15 cellular contexts compared by ENCODE assay signal in the genomic region with DNA sequence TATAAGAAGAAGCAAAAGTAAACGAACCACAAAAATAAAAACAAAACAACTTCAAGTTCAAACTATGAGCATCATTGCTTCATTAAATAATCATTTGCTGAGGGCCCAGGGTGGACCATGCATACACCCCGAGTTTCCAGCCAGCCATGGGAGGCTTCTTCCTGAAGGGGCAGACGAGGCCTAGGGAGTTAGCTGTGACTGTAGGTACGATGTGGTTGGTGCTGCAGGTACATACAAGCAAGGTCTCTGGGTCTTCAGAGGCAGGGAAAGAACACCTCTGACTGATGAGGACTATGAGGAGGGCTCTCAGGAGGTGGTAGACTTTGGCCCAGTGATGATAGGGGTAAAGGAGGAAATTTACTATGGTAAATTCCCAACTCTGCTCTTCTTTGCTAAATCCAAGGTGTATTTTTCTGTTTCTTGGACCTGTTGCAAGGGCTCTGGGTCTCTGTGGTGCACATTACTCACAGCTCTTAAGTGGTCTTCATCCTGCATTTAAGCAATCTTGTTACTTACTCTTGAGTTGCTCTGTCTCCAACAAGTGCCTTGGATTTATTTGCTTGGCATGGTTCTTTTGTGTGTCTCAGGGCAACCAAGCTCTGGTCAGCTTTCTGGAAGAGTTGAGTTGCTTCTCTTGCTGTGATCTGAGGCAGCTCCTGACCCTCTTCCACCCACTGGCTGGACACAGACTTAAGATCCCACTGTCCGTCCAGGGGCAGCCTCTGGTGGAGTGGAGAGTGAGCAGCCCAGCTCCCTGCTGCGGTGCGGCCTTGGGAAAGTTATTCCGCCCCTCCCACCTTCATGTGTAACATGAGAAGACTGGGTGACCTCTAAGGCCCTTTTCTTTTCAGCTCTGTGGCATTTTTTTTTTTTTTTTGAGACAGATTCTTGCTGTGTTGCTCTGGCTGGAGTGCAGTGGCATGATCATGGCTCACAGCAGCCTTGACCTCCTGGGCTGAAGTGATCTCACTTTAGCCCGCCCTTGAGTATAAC. TPM values are rescaled to one million over a fixed set of nuclear protein-coding genes. Genes with fewer than 3 reads are reported as not detected.
DNase-seq lines count a peak whose midpoint lies in the region; ATAC-seq, FAIRE-seq and TF ChIP-seq lines count a peak whose summit lies in the region.
"Had no signal": no experiment of that assay in that cellular context is flagged by ENCODE, and none has a peak within 500 bp of the region (broad histone marks: within the 10 kb centered on the region; RNA-seq: fewer than 3 reads in every experiment).

No MANE protein-coding gene starts in this region.

- no peak for FAIRE-seq in small intestine (lab: Jason Lieb, UNC)

- no peaks in the 10 kb centered on the region for H3K27me3 ChIP-seq in cardiac muscle cell
- H3K27me3 ChIP-seq in heart right ventricle: no peaks in the 10 kb centered on the region
- no peaks in the 10 kb centered on the region for H3K27me3 ChIP-seq in lung (ENCODE audit: control insufficient read depth, insufficient read depth)
- H3K27me3 ChIP-seq in upper lobe of right lung: no peaks in the 10 kb centered on the region
- H3K27me3 ChIP-seq in small intestine (ENCODE audit: control insufficient read depth in 2 of 2, insufficient read depth in 2 of 2, low read length in 2 of 2): no peaks in the 10 kb centered on the region
- H3K27me3 ChIP-seq: Peyer's patch had no signal

- intact Hi-C loops in heart right ventricle (cut with DNase I): no loop called here
- intact Hi-C loops in upper lobe of right lung (cut with DNase I): no loop called here

- TF ChIP-seq CTCF in cardiac muscle cell (IDR thresholded peaks at IDR 0.05; ENCODE audit: low read depth, low read length) (no peak), heart right ventricle (IDR thresholded peaks at IDR 0.05) (no peak), cardiac fibroblast (IDR thresholded peaks at IDR 0.05; ENCODE audit: low read depth, low read length) (no peak), lung (IDR thresholded peaks at IDR 0.05; ENCODE audit: control extremely low read depth, extremely low read depth) (no peak), upper lobe of right lung (IDR thresholded peaks at IDR 0.05) (no peak)

- H3K4me3 ChIP-seq in cardiac muscle cell (no peak overlapping the region), heart right ventricle (no peak overlapping the region), cardiac fibroblast (replicated peaks in 1 of 2; ENCODE audit: low read depth in 2 of 2, low read length in 2 of 2) (no peak overlapping the region), lung (no peak overlapping the region), upper lobe of right lung (no peak overlapping the region), small intestine (ENCODE audit: low read depth in 1 of 2, low read length in 2 of 2) (no peak overlapping the region)
- H3K4me3 ChIP-seq: coronary artery, Peyer's patch had no signal

- WGBS in heart right ventricle, 2 donors: 72 to 84% methylated on average over 9 of the region's 9 CpGs
- WGBS in lung, 2 donors: 69 to 74% methylated on average over 9 of the region's 9 CpGs
- 75 to 84% (median 75%) methylated on average over 9 of the region's 9 CpGs for WGBS in small intestine, 3 donors

- no peaks in the 10 kb centered on the region for H3K4me1 ChIP-seq in cardiac muscle cell (ENCODE audit: low read depth)
- H3K4me1 ChIP-seq in heart right ventricle: no peaks in the 10 kb centered on the region
- H3K4me1 ChIP-seq in lung (ENCODE audit: control insufficient read depth in 2 of 2, insufficient read depth in 2 of 2, low read length in 2 of 2): peaks cover 0 to 9% of the 10 kb centered on the region in 2 donors
- H3K4me1 ChIP-seq in upper lobe of right lung: peaks cover 4% of the 10 kb centered on the region
- H3K4me1 ChIP-seq in small intestine (ENCODE audit: control insufficient read depth in 2 of 2, insufficient read depth in 1 of 2, low read depth in 1 of 2, low read length in 1 of 2): peaks cover 0 to 3% of the 10 kb centered on the region in 2 donors

- no peaks in the 10 kb centered on the region for H3K9me3 ChIP-seq in cardiac muscle cell (ENCODE audit: low read depth)
- H3K9me3 ChIP-seq in heart right ventricle: no peaks in the 10 kb centered on the region
- H3K9me3 ChIP-seq in lung (ENCODE audit: control insufficient read depth in 2 of 2, insufficient read depth in 1 of 2, low read length in 1 of 2): no peaks in the 10 kb centered on the region
- H3K9me3 ChIP-seq in upper lobe of right lung: no peaks in the 10 kb centered on the region
- no peaks in the 10 kb centered on the region for H3K9me3 ChIP-seq in small intestine (ENCODE audit: control insufficient read depth, low read depth)
- H3K9me3 ChIP-seq: Peyer's patch had no signal

- no peak for ATAC-seq in heart right ventricle
- peak; percentile 48 for ATAC-seq in lung (ENCODE audit: insufficient read depth, low FRiP score)
- ATAC-seq in upper lobe of right lung: peak; percentile 66
- no peak for ATAC-seq in HG03520 (IDR thresholded peaks at IDR 0.05; ENCODE audit: unreplicated experiment)
- ATAC-seq: activated CD8-positive, alpha-beta T cell treated with anti-CD3 and anti-CD28 coated beads for 36 hours had no signal

- DNase-seq in cardiac muscle cell (ENCODE audit: low read depth in 1 of 2, low spot score in 1 of 2) (peak; percentile 37 to 55), heart right ventricle (no peak), cardiac fibroblast (ENCODE audit: low read depth in 2 of 2) (peak; percentile 19 to 40), lung (ENCODE audit: low spot score) (peak; percentile 32), upper lobe of right lung (no peak), small intestine (no peak)
- DNase-seq in activated CD4-positive, CD25-positive, alpha-beta regulatory T cell (lab: John Stamatoyannopoulos, UW): no peak
- DNase-seq: activated CD8-positive, alpha-beta T cell treated with anti-CD3 and anti-CD28 coated beads for 36 hours; activated effector memory CD4-positive, alpha-beta T cell treated with anti-CD3 and anti-CD28 coated beads, Interleukin-2, amount 50 U/mL, for 16 hours; kidney glomerular epithelial cell; Peyer's patch; stimulated activated CD8-positive, alpha-beta memory T cell treated with anti-CD3 and anti-CD28 coated beads, Interleukin-4, amount 100 ng/mL, for 48 hours had no signal

- no peak overlapping the region for H3K27ac ChIP-seq in cardiac muscle cell
- H3K27ac ChIP-seq in heart right ventricle: no peak overlapping the region
- H3K27ac ChIP-seq in lung (ENCODE audit: low read depth in 1 of 2, low read length in 1 of 2): no peak overlapping the region
- H3K27ac ChIP-seq in upper lobe of right lung: no peak overlapping the region
- no peak overlapping the region for H3K27ac ChIP-seq in small intestine (ENCODE audit: low read depth in 1 of 2, low read length in 1 of 2)
- H3K27ac ChIP-seq: coronary artery, Peyer's patch had no signal

- H3K36me3 ChIP-seq in cardiac muscle cell (no peaks in the 10 kb centered on the region), heart right ventricle (no peaks in the 10 kb centered on the region), lung (ENCODE audit: control insufficient read depth in 2 of 2, insufficient read depth in 2 of 2, low read length in 2 of 2) (peaks cover 0 to 2% of the 10 kb centered on the region in 2 donors), upper lobe of right lung (no peaks in the 10 kb centered on the region), small intestine (ENCODE audit: control insufficient read depth in 2 of 2, insufficient read depth in 2 of 2, low read length in 2 of 2) (no peaks in the 10 kb centered on the region)
- H3K36me3 ChIP-seq: Peyer's patch had no signal

RNA-seq across cellular contexts. Expression of a gene that starts 56.1 kb away (rescaled TPM):
- total RNA-seq in cardiac muscle cell (11.2 and 58.9 TPM in 2 replicates), heart right ventricle (1 to 10 TPM in 5 of 10 donors, under 1 TPM in 5; 0.17 to 3.4 (median 0.83) TPM), lung (10 to 100 TPM in 1 of 2 donors, 1 to 10 TPM in 1; 2.2 to 15.4 TPM), upper lobe of right lung (2.7 TPM)
- polyA plus RNA-seq in cardiac muscle cell (12.3 and 45.9 TPM in 2 replicates), heart right ventricle (under 1 TPM; 0.22 to 0.32 TPM), lung (1 to 10 TPM; 1.4 TPM), small intestine (10 to 100 TPM in 1 of 3 donors, 1 to 10 TPM in 2; 1.1 to 12.1 (median 1.3) TPM)

RNA-seq across cellular contexts. Expression of a gene that starts 59.4 kb away (rescaled TPM):
- 0.25 and 0.39 TPM in 2 replicates for total RNA-seq in cardiac muscle cell
- 0.18 and 1.3 TPM in 2 replicates for polyA plus RNA-seq in cardiac muscle cell
- total RNA-seq in heart right ventricle: under 1 TPM; 0.32 to 0.97 (median 0.60) TPM
- 1 to 10 TPM in 1 of 2 donors, under 1 TPM in 1; 0.52 to 1.0 TPM for polyA plus RNA-seq in heart right ventricle
- total RNA-seq in lung: 10 to 100 TPM in 1 of 2 donors, 1 to 10 TPM in 1; 2.3 to 22.6 TPM
- 10 to 100 TPM in 1 of 2 donors, 1 to 10 TPM in 1; 9.2 to 11.8 TPM for polyA plus RNA-seq in lung
- total RNA-seq in upper lobe of right lung: 37.9 TPM
- polyA plus RNA-seq in small intestine: 1 to 10 TPM in 2 of 3 donors, under 1 TPM in 1; 0.45 to 1.7 (median 1.1) TPM
- polyA plus RNA-seq: neural cell had no signal

Comparison
In these comparisons a context has a peak if more than half of its experiments do, and no peak if none do; other contexts are left out.
1. DNase-seq: peak in cardiac muscle cell (2 of 2), cardiac fibroblast (2 of 2) and lung (single experiment); none in heart right ventricle (0 of 2), upper lobe of right lung (single experiment), activated CD4-positive, CD25-positive, alpha-beta regulatory T cell (0 of 4) and small intestine (single experiment).
2. ATAC-seq: peak in lung (single experiment) and upper lobe of right lung (single experiment); none in heart right ventricle (0 of 8) and HG03520 (single experiment).